Comparison of ENCODE assay signal across 8 cellular contexts in the genomic region with DNA sequence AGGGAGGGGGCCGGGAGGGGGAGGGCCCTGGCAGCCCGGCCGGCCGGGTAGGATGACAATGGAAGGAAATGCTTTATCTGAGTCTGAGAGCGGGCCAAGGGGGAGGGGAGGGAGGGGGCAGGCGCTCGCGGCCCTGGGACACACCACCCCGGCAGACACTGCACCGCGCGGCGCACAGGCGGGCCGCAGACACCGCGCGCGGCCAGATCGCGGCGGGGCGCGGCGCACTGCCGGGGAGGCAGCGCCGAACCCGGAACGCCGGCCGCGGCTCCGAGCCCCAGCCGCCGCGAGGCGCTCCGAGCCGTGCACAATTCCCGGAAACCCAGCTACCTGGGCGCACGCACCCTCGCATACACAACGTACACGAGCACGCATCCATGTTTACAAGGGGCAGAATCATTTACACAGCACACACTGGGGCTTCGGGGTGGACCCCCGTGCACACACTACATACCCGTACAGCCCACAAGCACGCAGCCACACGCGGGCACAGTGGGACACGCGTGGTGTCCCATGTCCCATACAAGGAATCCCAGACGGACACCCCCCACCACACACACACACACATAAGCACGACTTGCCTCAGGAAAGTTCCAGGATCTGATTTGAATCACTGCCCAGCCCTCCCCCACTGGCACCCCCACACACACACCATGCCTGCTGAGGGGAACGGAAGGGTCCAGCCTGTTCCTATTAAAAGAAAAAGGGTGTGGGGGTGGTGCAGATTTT. TPM values are rescaled to one million over a fixed set of nuclear protein-coding genes. Genes with fewer than 3 reads are reported as not detected.
DNase-seq lines count a peak whose midpoint lies in the region; ATAC-seq and TF ChIP-seq lines count a peak whose summit lies in the region.

A gene (minus strand): TSS at position 2 of the 729 bp plus-strand sequence. CDS start 118 bp downstream, outside the sequence.

- H3K9me3 ChIP-seq in adrenal gland (replicated peaks in 1 of 3): no peaks in the 10 kb centered on the region
- no peaks in the 10 kb centered on the region for H3K9me3 ChIP-seq in heart left ventricle
- H3K9me3 ChIP-seq in uterus: no peaks in the 10 kb centered on the region

- H3K27me3 ChIP-seq in adrenal gland (no peaks in the 10 kb centered on the region), heart left ventricle (no peaks in the 10 kb centered on the region), uterus (no peaks in the 10 kb centered on the region)

- no peak for TF ChIP-seq CTCF in AG09309 (IDR thresholded peaks at IDR 0.05; ENCODE audit: control insufficient read depth, insufficient read depth, low read depth, low read length, missing control alignments)
- TF ChIP-seq CTCF in adrenal gland (IDR thresholded peaks at IDR 0.05): peak in 1 of 6 experiments; percentile 28
- TF ChIP-seq CTCF in heart left ventricle (IDR thresholded peaks at IDR 0.05): peak in 1 of 12 donors; percentile 10
- peak in 1 of 4 experiments; percentile 7 for TF ChIP-seq CTCF in uterus (IDR thresholded peaks at IDR 0.05)

- 0 to 1% (median 0%) methylated on average over 8 to 58 of the region's 58 CpGs for whole genome bisulfite sequencing in adrenal gland, 4 donors
- 0 to 2% (median 0%) methylated on average over 11 to 58 of the region's 58 CpGs for WGBS in heart left ventricle, 4 donors

- no peak for DNase-seq in AG09309 (ENCODE audit: low read depth)
- DNase-seq in HuH-7 (ENCODE audit: low spot score): peak; percentile 96
- peak; percentile 60 for DNase-seq in T follicular helper cell (ENCODE audit: low read depth)
- DNase-seq in adrenal gland: peak; percentile 91 to 96 (median 94)
- peak; percentile 94 for DNase-seq in heart left ventricle
- peak; percentile 55 for DNase-seq in pons (ENCODE audit: low spot score)
- peak; percentile 88 to 92 for DNase-seq in uterus

- intact Hi-C loops in adrenal gland (cut with DNase I) (no loop called here), heart left ventricle (cut with DNase I) (loop anchor here in 3 of 10 donors (1.0 to 5.0 kb wide), 3 partner anchors 21 to 71 kb away; no protein-coding TSS in a partner anchor), uterus (cut with DNase I; ENCODE audit: low total_unique reads) (no loop called here)

- TF ChIP-seq POLR2A in adrenal gland (IDR thresholded peaks at IDR 0.05): peak; percentile 85 to 97
- TF ChIP-seq POLR2A in heart left ventricle (IDR thresholded peaks at IDR 0.05): peak in 1 of 2 donors; percentile 69
- TF ChIP-seq POLR2A in uterus (IDR thresholded peaks at IDR 0.05): peak in 1 of 2 donors; percentile 86

- H3K4me3 ChIP-seq in AG09309 (ENCODE audit: control insufficient read depth, low read depth, low read length) (peak within 1 kb of the TSS; percentile 95), adrenal gland (peak within 1 kb of the TSS; percentile 47 to 96 (median 70)), heart left ventricle (peak within 1 kb of the TSS; percentile 65 to 98 (median 80)), uterus (peak within 1 kb of the TSS; percentile 79 to 84)

- H3K36me3 ChIP-seq in adrenal gland (replicated peaks in 1 of 2) (no peaks in the 10 kb centered on the region), heart left ventricle (no peaks in the 10 kb centered on the region), uterus (no peaks in the 10 kb centered on the region)

- H3K27ac ChIP-seq in adrenal gland (peak within 1 kb of the TSS; percentile 95 to 100 (median 99)), heart left ventricle (peak within 1 kb of the TSS; percentile 94 to 99 (median 98)), uterus (peak within 1 kb of the TSS; percentile 98 to 99)

- peaks cover 65 to 81% of the 10 kb centered on the region in 2 donors for H3K4me1 ChIP-seq in adrenal gland (replicated peaks in 1 of 2)
- H3K4me1 ChIP-seq in heart left ventricle: peaks cover 13 to 87% (median 74%) of the 10 kb centered on the region in 12 donors
- H3K4me1 ChIP-seq in uterus: peaks cover 15 to 34% of the 10 kb centered on the region in 2 donors

- ATAC-seq in GM19035 (IDR thresholded peaks at IDR 0.05; ENCODE audit: unreplicated experiment): peak; percentile 39
- peak; percentile 69 to 83 (median 74) for ATAC-seq in heart left ventricle

RNA-seq across cellular contexts. Expression of the gene that starts here (rescaled TPM):
- total RNA-seq in adrenal gland (100 to 1,000 TPM in 5 of 8 donors, 10 to 100 TPM in 3; 66.6 to 178 (median 147) TPM), heart left ventricle (10 to 100 TPM; 27.4 to 63.0 (median 38.6) TPM), uterus (100 to 1,000 TPM in 1 of 4 donors, 10 to 100 TPM in 3; 33.0 to 191 (median 42.5) TPM)
- polyA plus RNA-seq in adrenal gland (100 to 1,000 TPM; 110 to 184 (median 164) TPM), heart left ventricle (10 to 100 TPM; 42.2 to 43.9 TPM)
